23 cellular contexts compared by ENCODE assay signal in genomic region chrX:104172121-104172520, GRCh38. TPM values are rescaled to one million over a fixed set of nuclear protein-coding genes. Genes with fewer than 3 reads are reported as not detected.
"Had no signal": no experiment of that assay in that cellular context is flagged by ENCODE, and none has a peak within 500 bp of the region (broad histone marks: within the 10 kb centered on the region; RNA-seq: fewer than 3 reads in every experiment).

No MANE protein-coding gene starts in this region.

- H2AFZ ChIP-seq: hepatocyte had no signal

- DNase-seq: activated CD4-positive, alpha-beta T cell treated with anti-CD3 and anti-CD28 coated beads for 48 hours; activated CD4-positive, alpha-beta T cell treated with anti-CD3 and anti-CD28 coated beads, Interleukin-2, amount 50 U/mL, for 48 hours; activated CD8-positive, alpha-beta memory T cell treated with anti-CD3 and anti-CD28 coated beads, Interleukin-2, amount 50 U/mL, for 4 hours; activated gamma-delta T cell treated with Interleukin-2 at 50 U/mL for 16 hours; activated naive CD4-positive, alpha-beta T cell treated with anti-CD3 and anti-CD28 coated beads, Interleukin-2, amount 50 U/mL, for 16 hours; activated naive CD8-positive, alpha-beta T cell treated with anti-CD3 and anti-CD28 coated beads, Interleukin-2, amount 50 U/mL, for 24 hours; activated T-cell treated with anti-CD3 and anti-CD28 coated beads, Interleukin-2, amount 50 U/mL, for 24 hours; amygdala; colonic mucosa; effector CD8-positive, alpha-beta T cell; left cardiac atrium; naive B cell; nephron progenitor cell; right lobe of liver; stimulated activated CD4-positive, alpha-beta T cell treated with anti-CD3 and anti-CD28 coated beads, Interleukin-2, amount 100 ng/mL, for 48 hours; stimulated activated naive CD4-positive, alpha-beta T cell treated with Interleukin-2 at 50 U/mL for 16 hours; T1000; transverse colon; WERI-Rb-1 had no signal

- H3K9me3 ChIP-seq: colonic mucosa, neutrophil, right lobe of liver, transverse colon had no signal

- H3K36me3 ChIP-seq: colonic mucosa, transverse colon, WERI-Rb-1 had no signal

- H3K4me2 ChIP-seq: hepatocyte had no signal

- H3K27me3 ChIP-seq: colonic mucosa, hepatocyte, neutrophil, right lobe of liver, transverse colon had no signal

- H3K4me3 ChIP-seq: colonic mucosa, hepatocyte, right lobe of liver, transverse colon had no signal

- H3K27ac ChIP-seq: colonic mucosa, epithelial cell of prostate, hepatocyte, neutrophil, right lobe of liver, transverse colon, WERI-Rb-1 had no signal

- H3K4me1 ChIP-seq: colonic mucosa, right lobe of liver had no signal

RNA-seq across cellular contexts. Expression of gene ZCCHC18, which starts 59.8 kb away (rescaled TPM):
- total RNA-seq: bronchial epithelial cell had no signal
